In the genomic region with DNA sequence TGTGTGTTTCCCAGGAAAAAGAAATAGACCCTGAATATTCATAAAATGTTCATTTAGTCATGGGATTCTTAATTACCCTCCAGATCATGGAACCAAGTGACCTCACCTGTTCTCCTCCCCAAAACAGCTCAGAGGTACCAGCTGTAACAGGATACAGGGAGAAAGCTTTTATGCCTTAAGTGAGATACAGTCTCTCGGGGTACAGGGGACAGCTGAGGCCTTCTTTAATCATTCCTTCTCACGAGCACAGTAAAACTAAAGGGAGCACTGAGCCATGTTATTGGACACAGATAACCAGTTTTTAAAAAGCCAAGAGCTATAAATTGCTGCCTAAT, we compare ENCODE assay signal across 10 cellular contexts. TPM values are rescaled to one million over a fixed set of nuclear protein-coding genes. Genes with fewer than 3 reads are reported as not detected.
DNase-seq lines count a peak whose midpoint lies in the region; ATAC-seq and TF ChIP-seq lines count a peak whose summit lies in the region.
"Had no signal": no experiment of that assay in that cellular context is flagged by ENCODE, and none has a peak within 500 bp of the region (broad histone marks: within the 10 kb centered on the region; RNA-seq: fewer than 3 reads in every experiment).

No MANE protein-coding gene starts in this region.

- H3K4me3 ChIP-seq in HEK293 (ENCODE audit: low read depth, low read length), result no peak overlapping the region
- H3K4me3 ChIP-seq in HUES48 (ENCODE audit: low read depth, low read length), result 0 out of 2 replicates have a peak overlapping the region, but pooled peaks have one; percentile 2
- H3K4me3 ChIP-seq in suprapubic skin, result no peak overlapping the region
- H3K4me3 ChIP-seq: HAP-1 had no signal

- TF ChIP-seq POLR2A in suprapubic skin (IDR thresholded peaks at IDR 0.05), result no peak

- TF ChIP-seq EP300 in suprapubic skin (IDR thresholded peaks at IDR 0.05), result no peak

- POLR2A ChIA-PET in activated CD8-positive, alpha-beta T cell treated with anti-CD3 and anti-CD28 coated beads for 36 hours (lab: Charles Lee), result no interaction called here
- POLR2A ChIA-PET in activated CD8-positive, alpha-beta T cell treated with anti-CD3 and anti-CD28 coated beads, Interleukin-2, amount 10 ng/mL, durations not matched to agents 7 days and 5 days (lab: Charles Lee), result no interaction called here
- POLR2A ChIA-PET in HEK293 (lab: Yijun Ruan, JAX), result no interaction called here

- ATAC-seq in activated CD8-positive, alpha-beta T cell treated with anti-CD3 and anti-CD28 coated beads for 36 hours, result peak; percentile 20
- ATAC-seq in activated CD8-positive, alpha-beta T cell treated with anti-CD3 and anti-CD28 coated beads, Interleukin-2, amount 10 ng/mL, durations not matched to agents 7 days and 5 days, result no peak

- WGBS in suprapubic skin, result 35% methylated on average over 2 of the region's 2 CpGs

- no peaks in the 10 kb centered on the region for H3K27me3 Mint-ChIP-seq in activated CD8-positive, alpha-beta T cell treated with anti-CD3 and anti-CD28 coated beads for 36 hours
- peaks cover 2% of the 10 kb centered on the region for H3K27me3 Mint-ChIP-seq in activated CD8-positive, alpha-beta T cell treated with anti-CD3 and anti-CD28 coated beads, Interleukin-2, amount 10 ng/mL, durations not matched to agents 7 days and 5 days (ENCODE audit: low read depth)
- no peaks in the 10 kb centered on the region for H3K27me3 Mint-ChIP-seq in neural crest cell (ENCODE audit: low read depth)

- H3K36me3 Mint-ChIP-seq in activated CD8-positive, alpha-beta T cell treated with anti-CD3 and anti-CD28 coated beads for 36 hours (ENCODE audit: low read depth), result no peaks in the 10 kb centered on the region
- H3K36me3 Mint-ChIP-seq in activated CD8-positive, alpha-beta T cell treated with anti-CD3 and anti-CD28 coated beads, Interleukin-2, amount 10 ng/mL, durations not matched to agents 7 days and 5 days (ENCODE audit: low read depth), result no peaks in the 10 kb centered on the region
- H3K36me3 Mint-ChIP-seq in neural crest cell (ENCODE audit: low read depth), result peaks cover 2% of the 10 kb centered on the region

- no peaks in the 10 kb centered on the region for H3K36me3 ChIP-seq in HEK293 (ENCODE audit: control insufficient read depth in 2 of 2, insufficient read depth in 1 of 2, low read length in 2 of 2)
- H3K36me3 ChIP-seq in HUES48 (ENCODE audit: control insufficient read depth, insufficient read depth, low read length), result no peaks in the 10 kb centered on the region
- H3K36me3 ChIP-seq in suprapubic skin, result no peaks in the 10 kb centered on the region
- H3K36me3 ChIP-seq: HAP-1 had no signal

- no peaks in the 10 kb centered on the region for H3K9me3 ChIP-seq in HEK293 (ENCODE audit: control insufficient read depth, insufficient read depth, low read depth, low read length)
- H3K9me3 ChIP-seq in HUES48 (ENCODE audit: control insufficient read depth, insufficient read depth, low read length), result no peaks in the 10 kb centered on the region
- H3K9me3 ChIP-seq in suprapubic skin, result no peaks in the 10 kb centered on the region
- H3K9me3 ChIP-seq: HAP-1 had no signal

- intact Hi-C loops in activated CD8-positive, alpha-beta T cell treated with anti-CD3 and anti-CD28 coated beads for 36 hours (cut with micrococcal nuclease), result no loop called here

- no peaks in the 10 kb centered on the region for H3K9me3 Mint-ChIP-seq in activated CD8-positive, alpha-beta T cell treated with anti-CD3 and anti-CD28 coated beads for 36 hours
- H3K9me3 Mint-ChIP-seq in activated CD8-positive, alpha-beta T cell treated with anti-CD3 and anti-CD28 coated beads, Interleukin-2, amount 10 ng/mL, durations not matched to agents 7 days and 5 days (ENCODE audit: insufficient read depth), result no peaks in the 10 kb centered on the region
- no peaks in the 10 kb centered on the region for H3K9me3 Mint-ChIP-seq in neural crest cell
- H3K9me3 Mint-ChIP-seq: activated T-helper 2 cell treated with anti-CD3 and anti-CD28 coated beads, Interferon-gamma antibody, Interleukin-2, Interleukin-4, amounts not matched to agents 10 μg/mL and 5 μg/mL and 100 μg/mL, durations not matched to agents 14 hours and 24 hours and 36 hours had no signal

- H3K27ac ChIP-seq in HEK293 (ENCODE audit: extremely low read depth, low read depth, low read length) (no peak overlapping the region; the same call in 1 of the 2 replicates), HUES48 (ENCODE audit: low read depth, low read length) (peak overlapping the region; percentile 54), suprapubic skin (no peak overlapping the region)

- peaks cover 17% of the 10 kb centered on the region for H3K4me1 Mint-ChIP-seq in activated CD8-positive, alpha-beta T cell treated with anti-CD3 and anti-CD28 coated beads for 36 hours (ENCODE audit: low read depth)
- peaks cover 4% of the 10 kb centered on the region for H3K4me1 Mint-ChIP-seq in activated CD8-positive, alpha-beta T cell treated with anti-CD3 and anti-CD28 coated beads, Interleukin-2, amount 10 ng/mL, durations not matched to agents 7 days and 5 days (ENCODE audit: low read depth)
- peaks cover 79% of the 10 kb centered on the region for H3K4me1 Mint-ChIP-seq in neural crest cell

- no peak for DNase-seq in activated CD8-positive, alpha-beta T cell treated with anti-CD3 and anti-CD28 coated beads for 36 hours
- no peak for DNase-seq in activated CD8-positive, alpha-beta T cell treated with anti-CD3 and anti-CD28 coated beads, Interleukin-2, amount 10 ng/mL, durations not matched to agents 7 days and 5 days
- DNase-seq in neural crest cell (ENCODE audit: low read depth, low spot score) (no peak), suprapubic skin (ENCODE audit: low spot score in 2 of 2) (no peak), activated gamma-delta T cell (lab: John Stamatoyannopoulos, UW) (no peak), NCI-H128 (lab: John Stamatoyannopoulos, UW; ENCODE audit: unreplicated experiment) (no peak)

- peak overlapping the region; percentile 7 for H3K4me3 Mint-ChIP-seq in activated CD8-positive, alpha-beta T cell treated with anti-CD3 and anti-CD28 coated beads for 36 hours
- H3K4me3 Mint-ChIP-seq in activated CD8-positive, alpha-beta T cell treated with anti-CD3 and anti-CD28 coated beads, Interleukin-2, amount 10 ng/mL, durations not matched to agents 7 days and 5 days, result no peak overlapping the region
- H3K4me3 Mint-ChIP-seq in neural crest cell, result peak overlapping the region; percentile 79

- no peak for TF ChIP-seq CTCF in activated CD8-positive, alpha-beta T cell treated with anti-CD3 and anti-CD28 coated beads for 36 hours (IDR thresholded peaks at IDR 0.05)
- TF ChIP-seq CTCF in HEK293 (tag by site-specific recombination; IDR thresholded peaks at IDR 0.05), result no peak
- TF ChIP-seq CTCF in neural crest cell (conservative IDR thresholded peaks at IDR 0.05), result no peak
- TF ChIP-seq CTCF in suprapubic skin (IDR thresholded peaks at IDR 0.05), result no peak

- H3K9ac ChIP-seq in HUES48 (ENCODE audit: low read depth, low read length), result no peak overlapping the region

- H3K4me1 ChIP-seq in HEK293 (ENCODE audit: control insufficient read depth, insufficient read depth, low read length) (peaks cover 36% of the 10 kb centered on the region), HUES48 (ENCODE audit: control insufficient read depth, insufficient read depth, low read length) (peaks cover 47% of the 10 kb centered on the region), suprapubic skin (peaks cover 16% of the 10 kb centered on the region)

- H3K27me3 ChIP-seq in HUES48 (ENCODE audit: control insufficient read depth, insufficient read depth, low read length), result no peaks in the 10 kb centered on the region; the same call in 1 of the 2 replicates
- H3K27me3 ChIP-seq in suprapubic skin, result no peaks in the 10 kb centered on the region

- CTCF ChIA-PET in activated CD8-positive, alpha-beta T cell treated with anti-CD3 and anti-CD28 coated beads for 36 hours (lab: Charles Lee), result no interaction called here
- CTCF ChIA-PET in activated CD8-positive, alpha-beta T cell treated with anti-CD3 and anti-CD28 coated beads, Interleukin-2, amount 10 ng/mL, durations not matched to agents 7 days and 5 days (lab: Charles Lee), result interaction anchor here (0.9 kb wide), 1 partner anchor 12 kb away, joined by 3 read pairs; no protein-coding TSS in a partner anchor
- CTCF ChIA-PET in HEK293 (lab: Yijun Ruan, JAX), result interaction anchor here (0.5 to 1.3 kb wide), 2 partner anchors 24 to 1819 kb away, joined by 3 to 4 read pairs; no protein-coding TSS in a partner anchor

- no peak overlapping the region for H3K27ac Mint-ChIP-seq in activated CD8-positive, alpha-beta T cell treated with anti-CD3 and anti-CD28 coated beads for 36 hours
- H3K27ac Mint-ChIP-seq in activated CD8-positive, alpha-beta T cell treated with anti-CD3 and anti-CD28 coated beads, Interleukin-2, amount 10 ng/mL, durations not matched to agents 7 days and 5 days, result no peak overlapping the region
- no peak overlapping the region for H3K27ac Mint-ChIP-seq in neural crest cell (ENCODE audit: unreplicated experiment)
- H3K27ac Mint-ChIP-seq: activated T-helper 2 cell treated with anti-CD3 and anti-CD28 coated beads, Interferon-gamma antibody, Interleukin-2, Interleukin-4, amounts not matched to agents 10 μg/mL and 5 μg/mL and 100 μg/mL, durations not matched to agents 14 hours and 24 hours and 36 hours had no signal

TF ChIP-seq in HEK293, 187 proteins besides CTCF, POLR2A, EP300 and RAD21:
- TF ChIP-seq ZNF664 (tag by site-specific recombination; IDR thresholded peaks at IDR 0.05) (peak; percentile 91), FEZF1 (tag by site-specific recombination; IDR thresholded peaks at IDR 0.05) (peak; percentile 46), KLF10 (tag by site-specific recombination; IDR thresholded peaks at IDR 0.05) (no peak), ZNF843 (tag by site-specific recombination; IDR thresholded peaks at IDR 0.05) (0 out of 2 replicates have a peak, but pooled peaks have one; percentile 42)
- TF ChIP-seq, protein P1, sequence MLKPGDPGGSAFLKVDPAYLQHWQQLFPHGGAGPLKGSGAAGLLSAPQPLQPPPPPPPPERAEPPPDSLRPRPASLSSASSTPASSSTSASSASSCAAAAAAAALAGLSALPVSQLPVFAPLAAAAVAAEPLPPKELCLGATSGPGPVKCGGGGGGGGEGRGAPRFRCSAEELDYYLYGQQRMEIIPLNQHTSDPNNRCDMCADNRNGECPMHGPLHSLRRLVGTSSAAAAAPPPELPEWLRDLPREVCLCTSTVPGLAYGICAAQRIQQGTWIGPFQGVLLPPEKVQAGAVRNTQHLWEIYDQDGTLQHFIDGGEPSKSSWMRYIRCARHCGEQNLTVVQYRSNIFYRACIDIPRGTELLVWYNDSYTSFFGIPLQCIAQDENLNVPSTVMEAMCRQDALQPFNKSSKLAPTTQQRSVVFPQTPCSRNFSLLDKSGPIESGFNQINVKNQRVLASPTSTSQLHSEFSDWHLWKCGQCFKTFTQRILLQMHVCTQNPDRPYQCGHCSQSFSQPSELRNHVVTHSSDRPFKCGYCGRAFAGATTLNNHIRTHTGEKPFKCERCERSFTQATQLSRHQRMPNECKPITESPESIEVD (tag by site-specific recombination; IDR thresholded peaks at IDR 0.05), result peak; percentile 73; the same call in 1 of the 2 replicates

RNA-seq across cellular contexts. Expression of a gene that starts 16.6 kb away (rescaled TPM):
- 1 to 10 TPM; 1.8 to 2.3 TPM for total RNA-seq in activated CD8-positive, alpha-beta T cell treated with anti-CD3 and anti-CD28 coated beads for 36 hours
- 1 to 10 TPM; 1.2 to 1.5 TPM for total RNA-seq in activated CD8-positive, alpha-beta T cell treated with anti-CD3 and anti-CD28 coated beads, Interleukin-2, amount 10 ng/mL, durations not matched to agents 7 days and 5 days
- total RNA-seq in neural crest cell (105 and 108 TPM in 2 replicates), suprapubic skin (10 to 100 TPM; 49.9 to 70.6 (median 67.8) TPM)

Comparison
In these comparisons a context has a peak if more than half of its experiments do, and no peak if none do; other contexts are left out.
1. RNA of a gene that starts 16.6 kb away (total RNA-seq): 105 to 108 TPM in neural crest cell and 49.9 to 70.6 TPM in suprapubic skin; 1.8 to 2.3 TPM in activated CD8-positive, alpha-beta T cell treated with anti-CD3 and anti-CD28 coated beads for 36 hours and 1.2 to 1.5 TPM in activated CD8-positive, alpha-beta T cell treated with anti-CD3 and anti-CD28 coated beads, Interleukin-2, amount 10 ng/mL, durations not matched to agents 7 days and 5 days; every median in the first group is over 10 times any median in the second.